In the genomic region with DNA sequence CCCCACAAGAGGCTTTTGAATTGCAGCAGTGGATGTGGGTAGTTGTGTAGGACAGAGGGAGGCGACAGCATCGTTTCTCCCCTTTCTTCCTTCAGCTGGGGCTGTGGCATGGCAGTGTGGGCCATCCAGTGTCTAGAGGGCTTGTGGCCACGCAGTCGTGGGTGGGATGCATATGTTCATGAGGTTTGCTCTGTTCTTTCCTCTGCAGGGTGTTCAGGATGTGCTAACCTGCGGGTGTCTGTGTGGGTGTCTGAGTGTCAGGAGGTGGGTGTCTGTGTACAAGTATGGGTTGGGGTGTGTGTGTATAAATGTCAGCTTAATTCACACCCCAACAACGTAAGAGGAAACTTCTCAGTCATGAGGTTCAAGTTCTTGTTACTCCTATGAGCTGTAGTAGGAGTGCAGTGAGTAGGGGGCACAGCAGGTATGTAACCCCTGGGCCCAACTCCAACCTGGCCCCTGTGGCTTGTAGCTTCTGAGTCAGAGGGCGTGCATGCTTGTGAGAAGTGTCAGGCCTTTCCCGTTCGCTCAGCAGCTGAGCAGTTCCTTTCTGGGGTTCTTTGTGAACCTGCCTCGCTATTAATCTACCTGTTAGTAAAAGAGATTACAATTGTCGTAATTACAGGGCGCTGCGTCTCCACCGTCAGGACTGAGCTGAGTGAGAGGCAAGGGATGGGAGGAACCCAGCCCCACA, we compare ENCODE assay signal across 11 cellular contexts. TPM values are rescaled to one million over a fixed set of nuclear protein-coding genes. Genes with fewer than 3 reads are reported as not detected.
A peak's percentile ranks its signal among the peaks of the same experiment; 100 is the strongest.
DNase-seq lines count a peak whose midpoint lies in the region; ATAC-seq, FAIRE-seq and TF ChIP-seq lines count a peak whose summit lies in the region.
"Had no signal": no experiment of that assay in that cellular context is flagged by ENCODE, and none has a peak within 500 bp of the region (broad histone marks: within the 10 kb centered on the region; RNA-seq: fewer than 3 reads in every experiment).

No MANE protein-coding gene starts in this region.

- H3K4me3 ChIP-seq in RWPE2 (ENCODE audit: severe bottlenecking) (no peak overlapping the region), sigmoid colon (no peak overlapping the region), endodermal cell (ENCODE audit: low read length) (no peak overlapping the region), small intestine (ENCODE audit: low read depth in 1 of 2, low read length in 2 of 2) (no peak overlapping the region)

- H3K36me3 ChIP-seq in RWPE2 (ENCODE audit: low read depth): 0 out of 2 replicates have a peak, but pooled peaks cover 6% of the 10 kb centered on the region
- H3K36me3 ChIP-seq in sigmoid colon: peaks cover 0 to 4% (median 0%) of the 10 kb centered on the region in 4 donors
- H3K36me3 ChIP-seq in endodermal cell (ENCODE audit: control insufficient read depth, insufficient read depth, low read length): no peaks in the 10 kb centered on the region
- H3K36me3 ChIP-seq in small intestine (ENCODE audit: control insufficient read depth in 2 of 2, insufficient read depth in 2 of 2, low read length in 2 of 2): no peaks in the 10 kb centered on the region
- H3K36me3 ChIP-seq: neutrophil had no signal

- H3K27ac ChIP-seq in RWPE2 (ENCODE audit: poor library complexity, severe bottlenecking) (peak overlapping the region; percentile 52), cingulate gyrus (ENCODE audit: low read depth, low read length) (peak overlapping the region; percentile 65), sigmoid colon (peak overlapping the region; percentile 12 to 55 (median 34)), endodermal cell (ENCODE audit: low read depth, low read length) (no peak overlapping the region), small intestine (ENCODE audit: low read depth in 1 of 2, low read length in 1 of 2) (no peak overlapping the region)
- H3K27ac ChIP-seq: neutrophil had no signal

- TF ChIP-seq POLR2A in sigmoid colon (IDR thresholded peaks at IDR 0.05): no peak

- intact Hi-C loops in sigmoid colon (cut with DNase I): no loop called here

- no peaks in the 10 kb centered on the region for H3K4me1 Mint-ChIP-seq in endodermal cell

- no peak for TF ChIP-seq CTCF in RWPE2 (IDR thresholded peaks at IDR 0.05; ENCODE audit: poor library complexity, severe bottlenecking)
- no peak for TF ChIP-seq CTCF in sigmoid colon (IDR thresholded peaks at IDR 0.05)
- no peak for TF ChIP-seq CTCF in endodermal cell (conservative IDR thresholded peaks at IDR 0.05)

- H3K9me3 ChIP-seq in RWPE2 (ENCODE audit: severe bottlenecking) (no peaks in the 10 kb centered on the region), sigmoid colon (no peaks in the 10 kb centered on the region), endodermal cell (ENCODE audit: control insufficient read depth, low read length) (no peaks in the 10 kb centered on the region), small intestine (ENCODE audit: control insufficient read depth, low read depth) (no peaks in the 10 kb centered on the region)
- H3K9me3 ChIP-seq: neutrophil had no signal

- ATAC-seq in RWPE2 (ENCODE audit: low read depth) (peak; percentile 83), HG02884 (IDR thresholded peaks at IDR 0.05; ENCODE audit: unreplicated experiment) (no peak)

- H3K27ac Mint-ChIP-seq in endodermal cell: no peak overlapping the region
- H3K27ac Mint-ChIP-seq: activated CD4-positive, alpha-beta memory T cell treated with anti-CD3 and anti-CD28 coated beads, Interleukin-2, amount 10 ng/mL, durations not matched to agents 7 days and 5 days had no signal

- no peak overlapping the region for H3K4me3 Mint-ChIP-seq in endodermal cell
- H3K4me3 Mint-ChIP-seq: activated CD4-positive, alpha-beta memory T cell treated with anti-CD3 and anti-CD28 coated beads, Interleukin-2, amount 10 ng/mL, durations not matched to agents 7 days and 5 days had no signal

- TF ChIP-seq EP300 in sigmoid colon (IDR thresholded peaks at IDR 0.05): no peak

- DNase-seq in ELR (ENCODE audit: low read depth): peak; percentile 77
- DNase-seq in RWPE2 (ENCODE audit: low spot score): no peak
- DNase-seq in sigmoid colon: no peak
- no peak for DNase-seq in inferior parietal cortex (ENCODE audit: extremely low spot score)
- no peak for DNase-seq in endodermal cell
- no peak for DNase-seq in small intestine
- DNase-seq: activated CD4-positive, alpha-beta memory T cell treated with anti-CD3 and anti-CD28 coated beads, Interleukin-2, amount 10 ng/mL, durations not matched to agents 7 days and 5 days; DMS53 had no signal

- H3K27me3 ChIP-seq in RWPE2 (ENCODE audit: insufficient read depth, poor library complexity, severe bottlenecking) (no peaks in the 10 kb centered on the region), sigmoid colon (no peaks in the 10 kb centered on the region), endodermal cell (ENCODE audit: control insufficient read depth, insufficient read depth, low read length, poor library complexity, severe bottlenecking) (peaks cover 74% of the 10 kb centered on the region), small intestine (ENCODE audit: control insufficient read depth in 2 of 2, insufficient read depth in 2 of 2, low read length in 2 of 2) (no peaks in the 10 kb centered on the region)
- H3K27me3 ChIP-seq: neutrophil had no signal

- no peaks in the 10 kb centered on the region for H3K36me3 Mint-ChIP-seq in endodermal cell (ENCODE audit: low read depth)

- FAIRE-seq in small intestine (lab: Jason Lieb, UNC): no peak

- H3K27me3 Mint-ChIP-seq in endodermal cell (ENCODE audit: insufficient read depth): peaks cover 77% of the 10 kb centered on the region

- WGBS in sigmoid colon, 2 donors: 68 to 80% methylated on average over 14 of the region's 14 CpGs
- WGBS in endodermal cell (ENCODE audit: insufficient coverage in 1 of 2, insufficient read length in 1 of 2), 2 experiments: 76 to 89% methylated on average over 9 to 14 of the region's 14 CpGs
- WGBS in small intestine, 3 donors: 62 to 68% (median 64%) methylated on average over 14 of the region's 14 CpGs

- no peaks in the 10 kb centered on the region for H3K9me3 Mint-ChIP-seq in endodermal cell
- H3K9me3 Mint-ChIP-seq: activated CD4-positive, alpha-beta memory T cell treated with anti-CD3 and anti-CD28 coated beads, Interleukin-2, amount 10 ng/mL, durations not matched to agents 7 days and 5 days had no signal

- no peak overlapping the region for H3K9ac ChIP-seq in endodermal cell (ENCODE audit: extremely low read depth, low read length, poor library complexity, severe bottlenecking)

- H3K4me1 ChIP-seq in RWPE2 (ENCODE audit: insufficient read depth, poor library complexity, severe bottlenecking) (peaks cover 11% of the 10 kb centered on the region), sigmoid colon (peaks cover 0 to 84% (median 80%) of the 10 kb centered on the region in 4 donors), endodermal cell (ENCODE audit: control insufficient read depth, insufficient read depth, low read length) (no peaks in the 10 kb centered on the region), small intestine (ENCODE audit: control insufficient read depth in 2 of 2, insufficient read depth in 1 of 2, low read depth in 1 of 2, low read length in 1 of 2) (no peaks in the 10 kb centered on the region)

RNA-seq across cellular contexts. Expression of a gene that starts 49.0 kb away (rescaled TPM):
- 100 to 1,000 TPM in 1 of 4 donors, 10 to 100 TPM in 3; 44.1 to 104 (median 58.5) TPM for total RNA-seq in sigmoid colon
- polyA plus RNA-seq in sigmoid colon: 10 to 100 TPM; 10.6 to 28.2 (median 22.2) TPM
- total RNA-seq in endodermal cell: under 1 TPM; 0.22 to 0.40 TPM
- 0.93 TPM for polyA plus RNA-seq in endodermal cell (2013, experiment 1 of 2)
- polyA plus RNA-seq in endodermal cell (2013, experiment 2 of 2): 0.70 TPM
- 10 to 100 TPM in 1 of 3 donors, 1 to 10 TPM in 2; 2.9 to 31.4 (median 8.9) TPM for polyA plus RNA-seq in small intestine

RNA-seq across cellular contexts. Expression of a gene that starts 58.4 kb away (rescaled TPM):
- 10 to 100 TPM; 13.0 to 17.8 (median 15.2) TPM for total RNA-seq in sigmoid colon
- 10 to 100 TPM in 1 of 3 donors, 1 to 10 TPM in 2; 3.0 to 18.4 (median 3.7) TPM for polyA plus RNA-seq in sigmoid colon
- 1 to 10 TPM; 1.9 to 2.0 TPM for total RNA-seq in endodermal cell
- 1.00 TPM for polyA plus RNA-seq in endodermal cell (2013, experiment 1 of 2)
- 1.1 TPM for polyA plus RNA-seq in endodermal cell (2013, experiment 2 of 2)
- 1 to 10 TPM in 2 of 3 donors, under 1 TPM in 1; 0.67 to 8.9 (median 3.2) TPM for polyA plus RNA-seq in small intestine

Comparison
In these comparisons a context has a peak if more than half of its experiments do, and no peak if none do; other contexts are left out.
1. H3K27ac ChIP-seq: peak in RWPE2 (single experiment), cingulate gyrus (single experiment) and sigmoid colon (4 of 4); none in endodermal cell (single experiment) and small intestine (0 of 2).
2. RNA of a gene that starts 49.0 kb away (total RNA-seq): 44.1 to 104 TPM in sigmoid colon; 0.22 to 0.40 TPM in endodermal cell; every median in the first group is over 10 times any median in the second.
3. RNA of a gene that starts 58.4 kb away (total RNA-seq): 13.0 to 17.8 TPM in sigmoid colon; 1.9 to 2.0 TPM in endodermal cell; every median in the first group is over 4 times any median in the second.